8 cellular contexts compared by ENCODE assay signal in genomic region chr16:56450275-56450889, GRCh38. TPM values are rescaled to one million over a fixed set of nuclear protein-coding genes. Genes with fewer than 3 reads are reported as not detected.
DNase-seq lines count a peak whose midpoint lies in the region; ATAC-seq, FAIRE-seq and TF ChIP-seq lines count a peak whose summit lies in the region.

No MANE protein-coding gene starts in this region.

- DNase-seq in CD14-positive monocyte (ENCODE audit: low spot score) (no peak), HS-5 (ENCODE audit: low read depth) (peak; percentile 16), astrocyte of the spinal cord (ENCODE audit: low read depth, low spot score) (no peak), lower leg skin (ENCODE audit: low spot score in 2 of 2) (no peak), urothelium cell line (ENCODE audit: low spot score) (peak; percentile 8), cerebellum (ENCODE audit: low spot score) (no peak), activated gamma-delta T cell (lab: John Stamatoyannopoulos, UW) (no peak)

- intact Hi-C loops in CD14-positive monocyte (cut with micrococcal nuclease), result loop anchor here (2.0 to 10.0 kb wide), 2 partner anchors 154 to 278 kb away; partner anchors contain the start of gene MT2A (in 1 of the 2)
- intact Hi-C loops in lower leg skin (cut with DNase I; ENCODE audit: low total_unique reads), result no loop called here

- ATAC-seq in GM21381 (IDR thresholded peaks at IDR 0.05; ENCODE audit: unreplicated experiment), result no peak

- peaks cover 0 to 1% (median 0%) of the 10 kb centered on the region in 7 donors for H3K9me3 Mint-ChIP-seq in CD14-positive monocyte

- peak overlapping the region; percentile 99 to 100 for H3K4me3 Mint-ChIP-seq in CD14-positive monocyte

- peak overlapping the region; percentile 84 to 98 (median 92) for H3K27ac Mint-ChIP-seq in CD14-positive monocyte

- in situ Hi-C loops in astrocyte of the spinal cord (cut with HindIII; ENCODE audit: low sequenced_read_pairs), result no loop called here

- peaks cover 29% of the 10 kb centered on the region for H3K4me1 Mint-ChIP-seq in CD14-positive monocyte

- no peak for FAIRE-seq in urothelium cell line (lab: Jason Lieb, UNC)

- H3K27me3 Mint-ChIP-seq in CD14-positive monocyte (ENCODE audit: low read depth in 3 of 3), result no peaks in the 10 kb centered on the region

- H3K4me3 ChIP-seq in astrocyte of the spinal cord (ENCODE audit: low read depth, low read length) (peak overlapping the region; percentile 97), lower leg skin (ENCODE audit: low read depth, poor library complexity, severe bottlenecking) (peak overlapping the region; percentile 93)

- TF ChIP-seq CTCF in CD14-positive monocyte (IDR thresholded peaks at IDR 0.05) (no peak), astrocyte of the spinal cord (IDR thresholded peaks at IDR 0.05; ENCODE audit: low read depth, low read length) (no peak), lower leg skin (IDR thresholded peaks at IDR 0.05) (no peak)

- H3K36me3 Mint-ChIP-seq in CD14-positive monocyte, result peaks cover 31 to 32% of the 10 kb centered on the region in 2 donors

- 11 to 16% methylated on average over 13 of the region's 13 CpGs for WGBS in lower leg skin, 2 donors

- TF ChIP-seq POLR2A in lower leg skin (IDR thresholded peaks at IDR 0.05), result no peak

RNA-seq across cellular contexts. Expression of gene NUDT21, which starts 0.8 kb away (rescaled TPM):
- 10 to 100 TPM; 55.9 to 65.0 TPM for polyA plus RNA-seq in CD14-positive monocyte
- total RNA-seq in lower leg skin (10 to 100 TPM; 39.9 to 98.6 (median 46.1) TPM), cerebellum (159 TPM)

RNA-seq across cellular contexts. Expression of gene OGFOD1, which starts 1.0 kb away (rescaled TPM):
- polyA plus RNA-seq in CD14-positive monocyte, result 10 to 100 TPM; 23.4 to 37.9 TPM
- 10 to 100 TPM; 17.0 to 42.2 (median 34.6) TPM for total RNA-seq in lower leg skin
- total RNA-seq in cerebellum, result 24.8 TPM

RNA-seq across cellular contexts. Expression of gene AMFR, which starts 25.0 kb away (rescaled TPM):
- polyA plus RNA-seq in CD14-positive monocyte, result 10 to 100 TPM; 28.3 to 68.1 TPM
- total RNA-seq in lower leg skin (100 to 1,000 TPM in 3 of 4 donors, 10 to 100 TPM in 1; 77.3 to 149 (median 124) TPM), cerebellum (126 TPM)

Comparison
In these comparisons a context has a peak if more than half of its experiments do, and no peak if none do; other contexts are left out.
1. DNase-seq: peak in HS-5 (single experiment) and urothelium cell line (single experiment); none in CD14-positive monocyte (single experiment), astrocyte of the spinal cord (single experiment), lower leg skin (0 of 2), cerebellum (single experiment) and activated gamma-delta T cell (single experiment).